9 cellular contexts compared by ENCODE assay signal in the genomic region with DNA sequence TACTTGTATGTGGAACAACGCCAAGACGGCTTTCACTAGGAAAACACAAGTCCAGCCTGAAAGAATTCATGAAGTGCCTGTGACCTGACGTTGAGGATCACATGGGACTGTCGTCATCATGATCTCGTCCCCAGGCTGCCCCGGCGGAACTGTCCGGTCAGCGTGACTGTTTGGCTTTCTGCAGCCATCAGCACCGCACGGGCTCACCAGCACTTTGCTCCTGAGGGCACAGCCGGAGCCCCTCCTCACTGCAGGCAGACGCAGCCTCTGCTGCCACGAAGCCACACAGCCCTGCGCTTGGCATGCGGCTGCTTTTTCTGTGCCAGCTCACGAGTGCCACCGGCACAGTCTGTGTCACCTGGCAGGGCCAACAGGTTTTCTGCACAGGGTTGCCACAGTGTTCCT. TPM values are rescaled to one million over a fixed set of nuclear protein-coding genes. Genes with fewer than 3 reads are reported as not detected.
DNase-seq lines count a peak whose midpoint lies in the region; ATAC-seq and TF ChIP-seq lines count a peak whose summit lies in the region.
"Had no signal": no experiment of that assay in that cellular context is flagged by ENCODE, and none has a peak within 500 bp of the region (broad histone marks: within the 10 kb centered on the region; RNA-seq: fewer than 3 reads in every experiment).

No MANE protein-coding gene starts in this region.

- DNase-seq in HFF-Myc (ENCODE audit: extremely low read depth, low read depth) (peak; percentile 60), right lobe of liver (peak; percentile 86 to 96 (median 96)), NCI-H526 treated with DMSO at 0.1 percent for 48 hours (lab: John Stamatoyannopoulos, UW) (no peak)
- DNase-seq in CD4-positive, alpha-beta T cell: no peak
- DNase-seq: KBM-7 had no signal

- peak; percentile 90 to 95 (median 94) for ATAC-seq in right lobe of liver
- no peak for ATAC-seq in CD4-positive, alpha-beta T cell (ENCODE audit: poor library complexity)
- ATAC-seq in HG02642 (IDR thresholded peaks at IDR 0.05; ENCODE audit: poor library complexity, unreplicated experiment): no peak
- no peak for ATAC-seq in HG02798 (IDR thresholded peaks at IDR 0.05; ENCODE audit: poor library complexity, unreplicated experiment)

- peak; percentile 41 for TF ChIP-seq POLR2A in right lobe of liver (IDR thresholded peaks at IDR 0.05)

- no peaks in the 10 kb centered on the region for H3K27me3 Mint-ChIP-seq in CD4-positive, alpha-beta T cell

- peak overlapping the region; percentile 90 for H3K27ac ChIP-seq in cingulate gyrus (ENCODE audit: low read depth, low read length)
- H3K27ac ChIP-seq in right lobe of liver: peak overlapping the region; percentile 84 to 96 (median 88)
- H3K27ac ChIP-seq in temporal lobe (ENCODE audit: low read depth, low read length): peak overlapping the region; percentile 74
- no peak overlapping the region for H3K27ac ChIP-seq in CD4-positive, alpha-beta T cell (ENCODE audit: low read depth, low read length)

- H3K36me3 Mint-ChIP-seq in CD4-positive, alpha-beta T cell (ENCODE audit: low read depth): peaks cover 75% of the 10 kb centered on the region

- peaks cover 0 to 11% (median 6%) of the 10 kb centered on the region in 4 donors for H3K4me1 ChIP-seq in right lobe of liver

- intact Hi-C loops in right lobe of liver (cut with DNase I): no loop called here
- intact Hi-C loops in CD4-positive, alpha-beta T cell (cut with DNase I, micrococcal nuclease): no loop called here

- no peak overlapping the region for H3K4me3 Mint-ChIP-seq in CD4-positive, alpha-beta T cell

- no peak overlapping the region for H3K27ac Mint-ChIP-seq in CD4-positive, alpha-beta T cell

- H3K9me3 Mint-ChIP-seq in CD4-positive, alpha-beta T cell: no peaks in the 10 kb centered on the region

- 24% methylated on average over 18 of the region's 18 CpGs for WGBS in right lobe of liver (ENCODE audit: insufficient coverage, low coverage, low lambda C conversion rate, missing lambda C conversion rate)

- POLR2A ChIA-PET in CD4-positive, alpha-beta T cell (lab: Charles Lee): no interaction called here

- H3K4me1 Mint-ChIP-seq in CD4-positive, alpha-beta T cell (ENCODE audit: low read depth): no peaks in the 10 kb centered on the region

- TF ChIP-seq CTCF in HFF-Myc (IDR thresholded peaks at IDR 0.05; ENCODE audit: low read depth, low read length, missing control alignments) (no peak), right lobe of liver (IDR thresholded peaks at IDR 0.05) (no peak)
- TF ChIP-seq CTCF in CD4-positive, alpha-beta T cell (IDR thresholded peaks at IDR 0.05): no peak

- H3K27me3 ChIP-seq in right lobe of liver: no peaks in the 10 kb centered on the region
- no peaks in the 10 kb centered on the region for H3K27me3 ChIP-seq in CD4-positive, alpha-beta T cell (ENCODE audit: control insufficient read depth, insufficient read depth, low read length)

- CTCF ChIA-PET in CD4-positive, alpha-beta T cell (lab: Charles Lee): interaction anchor here (0.6 kb wide), 1 partner anchor 81 kb away, joined by 3 read pairs; no protein-coding TSS in a partner anchor

- H3K4me3 ChIP-seq in HFF-Myc (replicated peaks; ENCODE audit: low read depth, low read length) (no peak overlapping the region), right lobe of liver (peak overlapping the region in 1 of 3 donors; percentile 12)

- H3K9me3 ChIP-seq in right lobe of liver: no peaks in the 10 kb centered on the region
- no peaks in the 10 kb centered on the region for H3K9me3 ChIP-seq in CD4-positive, alpha-beta T cell (ENCODE audit: control insufficient read depth, low read length)

- H3K36me3 ChIP-seq in right lobe of liver: peaks cover 0 to 38% (median 11%) of the 10 kb centered on the region in 4 donors

RNA-seq across cellular contexts. Expression of a gene that starts 9.4 kb away (rescaled TPM):
- 10 to 100 TPM; 15.6 to 38.3 (median 28.3) TPM for total RNA-seq in right lobe of liver
- 17.7 TPM for total RNA-seq in temporal lobe
- total RNA-seq in CD4-positive, alpha-beta T cell: 10 to 100 TPM; 84.4 to 96.4 TPM

RNA-seq across cellular contexts. Expression of a gene that starts 34.7 kb away (rescaled TPM):
- total RNA-seq in right lobe of liver (10 to 100 TPM; 33.4 to 54.0 (median 48.7) TPM), temporal lobe (97.9 TPM)
- 100 to 1,000 TPM; 104 to 108 TPM for total RNA-seq in CD4-positive, alpha-beta T cell

Comparison
In these comparisons a context has a peak if more than half of its experiments do, and no peak if none do; other contexts are left out.
1. DNase-seq: peak in HFF-Myc (single experiment) and right lobe of liver (3 of 3); none in CD4-positive, alpha-beta T cell (0 of 10) and NCI-H526 treated with DMSO at 0.1 percent for 48 hours (single experiment).
2. ATAC-seq: peak in right lobe of liver (4 of 4); none in CD4-positive, alpha-beta T cell (single experiment), HG02642 (single experiment) and HG02798 (single experiment).